9 cellular contexts compared by ENCODE assay signal in genomic region chr12:123075591-123076171, GRCh38.
DNase-seq lines count a peak whose midpoint lies in the region; ATAC-seq and FAIRE-seq lines count a peak whose summit lies in the region.
"Had no signal": no experiment of that assay in that cellular context is flagged by ENCODE, and none has a peak within 500 bp of the region (broad histone marks: within the 10 kb centered on the region; RNA-seq: fewer than 3 reads in every experiment).

No MANE protein-coding gene starts in this region.

- peak overlapping the region; percentile 93 for H3K27ac Mint-ChIP-seq in T-helper 1 cell treated with Interleukin-12 subunit alpha and Interleukin-12 subunit beta and Interleukin-4 antibody, amounts not matched to agents 30 μg/mL and 1 μg/mL, for 36 hours
- H3K27ac Mint-ChIP-seq in activated naive CD8-positive, alpha-beta T cell treated with anti-CD3 and anti-CD28 coated beads, Interleukin-2, amount 50 U/mL, for 24 hours = peak overlapping the region; percentile 93

- peaks cover 27% of the 10 kb centered on the region for H3K4me1 ChIP-seq in mesodermal cell (ENCODE audit: control insufficient read depth, insufficient read depth, low read length, poor library complexity, severe bottlenecking)

- FAIRE-seq in frontal cortex (lab: Jason Lieb, UNC) = no peak
- FAIRE-seq: A549 had no signal

- no peaks in the 10 kb centered on the region for H3K27me3 Mint-ChIP-seq in T-helper 1 cell treated with Interleukin-12 subunit alpha and Interleukin-12 subunit beta and Interleukin-4 antibody, amounts not matched to agents 30 μg/mL and 1 μg/mL, for 36 hours (ENCODE audit: low read depth)
- H3K27me3 Mint-ChIP-seq in activated naive CD8-positive, alpha-beta T cell treated with anti-CD3 and anti-CD28 coated beads, Interleukin-2, amount 50 U/mL, for 24 hours = no peaks in the 10 kb centered on the region

- H3K4me1 Mint-ChIP-seq in T-helper 1 cell treated with Interleukin-12 subunit alpha and Interleukin-12 subunit beta and Interleukin-4 antibody, amounts not matched to agents 30 μg/mL and 1 μg/mL, for 36 hours (ENCODE audit: low read depth) = peaks cover 44% of the 10 kb centered on the region
- peaks cover 69% of the 10 kb centered on the region for H3K4me1 Mint-ChIP-seq in activated naive CD8-positive, alpha-beta T cell treated with anti-CD3 and anti-CD28 coated beads, Interleukin-2, amount 50 U/mL, for 24 hours

- DNase-seq in NCI-H1436 (lab: John Stamatoyannopoulos, UW) (peak; percentile 26), NCI-H1436 treated with DMSO at 0.1 percent for 48 hours (lab: John Stamatoyannopoulos, UW) (no peak), frontal cortex (ENCODE audit: low spot score in 2 of 2) (no peak)
- DNase-seq in activated naive CD8-positive, alpha-beta T cell treated with anti-CD3 and anti-CD28 coated beads, Interleukin-2, amount 50 U/mL, for 24 hours = peak; percentile 72
- peak; percentile 57 to 79 for DNase-seq in stimulated activated CD8-positive, alpha-beta memory T cell treated with anti-CD3 and anti-CD28 coated beads, Interleukin-7, amount 100 ng/mL, for 48 hours (ENCODE audit: extremely low read depth in 1 of 2, low read depth in 1 of 2)

- H3K9me3 Mint-ChIP-seq in T-helper 1 cell treated with Interleukin-12 subunit alpha and Interleukin-12 subunit beta and Interleukin-4 antibody, amounts not matched to agents 30 μg/mL and 1 μg/mL, for 36 hours = no peaks in the 10 kb centered on the region
- no peaks in the 10 kb centered on the region for H3K9me3 Mint-ChIP-seq in activated naive CD8-positive, alpha-beta T cell treated with anti-CD3 and anti-CD28 coated beads, Interleukin-2, amount 50 U/mL, for 24 hours

- H3K4me3 ChIP-seq in mesodermal cell (ENCODE audit: extremely low read depth, insufficient read depth, low read length, poor library complexity, severe bottlenecking) = no peak overlapping the region
- H3K4me3 ChIP-seq: A549 had no signal

- H3K9me3 ChIP-seq in mesodermal cell (ENCODE audit: control insufficient read depth, low read length) = no peaks in the 10 kb centered on the region
- H3K9me3 ChIP-seq: A549 had no signal

- H3K27ac ChIP-seq in mesodermal cell (ENCODE audit: low read depth, low read length, severe bottlenecking) = peak overlapping the region; percentile 26

- peak; percentile 83 for ATAC-seq in activated naive CD8-positive, alpha-beta T cell treated with anti-CD3 and anti-CD28 coated beads, Interleukin-2, amount 50 U/mL, for 24 hours
- ATAC-seq in GM18873 (IDR thresholded peaks at IDR 0.05; ENCODE audit: low FRiP score, unreplicated experiment) = no peak

- H3K4me3 Mint-ChIP-seq in T-helper 1 cell treated with Interleukin-12 subunit alpha and Interleukin-12 subunit beta and Interleukin-4 antibody, amounts not matched to agents 30 μg/mL and 1 μg/mL, for 36 hours = peak overlapping the region; percentile 80
- peak overlapping the region; percentile 81 for H3K4me3 Mint-ChIP-seq in activated naive CD8-positive, alpha-beta T cell treated with anti-CD3 and anti-CD28 coated beads, Interleukin-2, amount 50 U/mL, for 24 hours

- H3K36me3 ChIP-seq in mesodermal cell (ENCODE audit: control insufficient read depth, insufficient read depth, low read length) = no peaks in the 10 kb centered on the region

- 37 to 41% methylated on average over 11 to 15 of the region's 17 CpGs for WGBS in mesodermal cell (ENCODE audit: insufficient coverage in 2 of 2), 2 experiments

- no peaks in the 10 kb centered on the region for H3K36me3 Mint-ChIP-seq in T-helper 1 cell treated with Interleukin-12 subunit alpha and Interleukin-12 subunit beta and Interleukin-4 antibody, amounts not matched to agents 30 μg/mL and 1 μg/mL, for 36 hours (ENCODE audit: low read depth)
- peaks cover 1% of the 10 kb centered on the region for H3K36me3 Mint-ChIP-seq in activated naive CD8-positive, alpha-beta T cell treated with anti-CD3 and anti-CD28 coated beads, Interleukin-2, amount 50 U/mL, for 24 hours (ENCODE audit: low read depth)

Comparison
In these comparisons a context has a peak if more than half of its experiments do, and no peak if none do; other contexts are left out.
1. DNase-seq: peak in NCI-H1436 (single experiment), activated naive CD8-positive, alpha-beta T cell treated with anti-CD3 and anti-CD28 coated beads, Interleukin-2, amount 50 U/mL, for 24 hours (single experiment) and stimulated activated CD8-positive, alpha-beta memory T cell treated with anti-CD3 and anti-CD28 coated beads, Interleukin-7, amount 100 ng/mL, for 48 hours (2 of 2); none in NCI-H1436 treated with DMSO at 0.1 percent for 48 hours (single experiment) and frontal cortex (0 of 2).